Comparison of ENCODE assay signal across 8 cellular contexts in genomic region chr11:75492181-75492820, GRCh38. TPM values are rescaled to one million over a fixed set of nuclear protein-coding genes. Genes with fewer than 3 reads are reported as not detected.
DNase-seq lines count a peak whose midpoint lies in the region; ATAC-seq and TF ChIP-seq lines count a peak whose summit lies in the region.

No MANE protein-coding gene starts in this region.

- TF ChIP-seq EP300 in tibial nerve (IDR thresholded peaks at IDR 0.05), result no peak

- no peak overlapping the region for H3K4me3 ChIP-seq in Jurkat, Clone E6-1 (ENCODE audit: low read length)
- H3K4me3 ChIP-seq in tibial nerve (no peak overlapping the region), lower leg skin (ENCODE audit: low read depth, poor library complexity, severe bottlenecking) (no peak overlapping the region)

- peaks cover 0 to 4% (median 0%) of the 10 kb centered on the region in 3 donors for H3K36me3 ChIP-seq in tibial nerve

- TF ChIP-seq POLR2A in tibial nerve (IDR thresholded peaks at IDR 0.05), result no peak
- no peak for TF ChIP-seq POLR2A in lower leg skin (IDR thresholded peaks at IDR 0.05)

- no peaks in the 10 kb centered on the region for H3K9me3 ChIP-seq in tibial nerve

- H3K27me3 Mint-ChIP-seq in stimulated activated memory B cell treated with anti-CD40 and anti-IgM and Interleukin-4, amounts not matched to agents 10 μg/mL and 1 μg/mL and 100 μg/mL, for 72 hours, result no peaks in the 10 kb centered on the region

- H3K27ac ChIP-seq in tibial nerve, result no peak overlapping the region

- H3K4me1 ChIP-seq in tibial nerve, result peaks cover 0 to 24% (median 0%) of the 10 kb centered on the region in 4 donors

- peaks cover 6% of the 10 kb centered on the region for H3K36me3 Mint-ChIP-seq in stimulated activated memory B cell treated with anti-CD40 and anti-IgM and Interleukin-4, amounts not matched to agents 10 μg/mL and 1 μg/mL and 100 μg/mL, for 72 hours

- peaks cover 31% of the 10 kb centered on the region for H3K4me1 Mint-ChIP-seq in stimulated activated memory B cell treated with anti-CD40 and anti-IgM and Interleukin-4, amounts not matched to agents 10 μg/mL and 1 μg/mL and 100 μg/mL, for 72 hours

- no peaks in the 10 kb centered on the region for H3K27me3 ChIP-seq in tibial nerve

- no peaks in the 10 kb centered on the region for H3K9me3 Mint-ChIP-seq in stimulated activated memory B cell treated with anti-CD40 and anti-IgM and Interleukin-4, amounts not matched to agents 10 μg/mL and 1 μg/mL and 100 μg/mL, for 72 hours

- DNase-seq in Jurkat, Clone E6-1 (ENCODE audit: low read depth, low spot score), result peak; percentile 50
- DNase-seq in activated CD4-positive, alpha-beta T cell treated with anti-CD3 and anti-CD28 coated beads for 48 hours, result peak; percentile 71
- DNase-seq in germinal center (ENCODE audit: low spot score), result peak; percentile 59
- no peak for DNase-seq in tibial nerve (ENCODE audit: low spot score in 2 of 2)
- no peak for DNase-seq in lower leg skin (ENCODE audit: low spot score in 2 of 2)
- no peak for DNase-seq in amniotic stem cell (lab: John Stamatoyannopoulos, UW)

- H3K4me3 Mint-ChIP-seq in stimulated activated memory B cell treated with anti-CD40 and anti-IgM and Interleukin-4, amounts not matched to agents 10 μg/mL and 1 μg/mL and 100 μg/mL, for 72 hours, result peak overlapping the region; percentile 37

- no peak for TF ChIP-seq CTCF in tibial nerve (IDR thresholded peaks at IDR 0.05)
- no peak for TF ChIP-seq CTCF in lower leg skin (IDR thresholded peaks at IDR 0.05)

- 57 to 60% methylated on average over 6 of the region's 6 CpGs for WGBS in tibial nerve, 2 donors
- 56 to 63% methylated on average over 6 of the region's 6 CpGs for WGBS in lower leg skin, 2 donors

- peak overlapping the region; percentile 80 for H3K27ac Mint-ChIP-seq in stimulated activated memory B cell treated with anti-CD40 and anti-IgM and Interleukin-4, amounts not matched to agents 10 μg/mL and 1 μg/mL and 100 μg/mL, for 72 hours

- peak; percentile 71 for ATAC-seq in GM18502 (IDR thresholded peaks at IDR 0.05; ENCODE audit: poor library complexity, unreplicated experiment)
- ATAC-seq in stimulated activated memory B cell treated with anti-CD40 and anti-IgM and Interleukin-4, amounts not matched to agents 10 μg/mL and 1 μg/mL and 100 μg/mL, for 72 hours, result peak; percentile 85

- intact Hi-C loops in lower leg skin (cut with DNase I; ENCODE audit: low total_unique reads), result no loop called here

RNA-seq across cellular contexts. Expression of gene GDPD5, which starts 33.4 kb away (rescaled TPM):
- polyA plus RNA-seq in Jurkat, Clone E6-1 (2012; ENCODE audit: insufficient read depth, insufficient read length), result 6.8 TPM
- total RNA-seq in tibial nerve, result 100 to 1,000 TPM in 2 of 4 donors, 10 to 100 TPM in 2; 92.2 to 122 (median 101) TPM
- total RNA-seq in lower leg skin, result 1 to 10 TPM; 3.9 to 8.5 (median 5.2) TPM

RNA-seq across cellular contexts. Expression of gene KLHL35, which starts 59.3 kb away (rescaled TPM):
- 14.0 TPM for polyA plus RNA-seq in Jurkat, Clone E6-1 (2012; ENCODE audit: insufficient read depth, insufficient read length)
- total RNA-seq in tibial nerve (10 to 100 TPM in 1 of 4 donors, 1 to 10 TPM in 3; 3.0 to 11.1 (median 6.6) TPM), lower leg skin (1 to 10 TPM in 3 of 4 donors, not detected in 1; 1.0 to 4.3 (median 3.8) TPM)

Comparison
In these comparisons a context has a peak if more than half of its experiments do, and no peak if none do; other contexts are left out.
1. DNase-seq: peak in Jurkat, Clone E6-1 (single experiment), activated CD4-positive, alpha-beta T cell treated with anti-CD3 and anti-CD28 coated beads for 48 hours (single experiment) and germinal center (single experiment); none in tibial nerve (0 of 2), lower leg skin (0 of 2) and amniotic stem cell (single experiment).
2. RNA of gene GDPD5, which starts 33.4 kb away (total RNA-seq): 92.2 to 122 TPM in tibial nerve; 3.9 to 8.5 TPM in lower leg skin; every median in the first group is over 4 times any median in the second.